ENCODE assay signal across 13 cellular contexts in the genomic region with DNA sequence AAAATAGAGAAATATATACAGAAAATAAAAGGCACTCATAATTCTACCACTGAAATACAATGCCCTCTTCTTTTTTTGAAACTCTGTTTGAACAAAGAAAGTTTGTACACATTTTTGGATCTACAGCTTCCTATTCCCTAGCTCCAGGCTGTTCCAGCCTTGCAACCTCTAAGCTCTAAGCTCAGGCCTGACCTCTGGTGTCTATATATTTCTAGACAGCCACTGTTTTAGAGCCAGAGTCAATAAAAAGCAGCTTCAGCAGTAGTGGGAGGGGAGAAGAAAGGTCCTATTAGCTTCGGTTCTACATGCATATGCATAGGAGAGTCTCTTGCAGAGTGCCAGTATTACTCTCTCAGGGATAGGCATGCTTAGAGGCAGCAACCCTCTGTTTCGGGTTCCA. TPM values are rescaled to one million over a fixed set of nuclear protein-coding genes. Genes with fewer than 3 reads are reported as not detected.
DNase-seq lines count a peak whose midpoint lies in the region; ATAC-seq and TF ChIP-seq lines count a peak whose summit lies in the region.
"Had no signal": no experiment of that assay in that cellular context is flagged by ENCODE, and none has a peak within 500 bp of the region (broad histone marks: within the 10 kb centered on the region; RNA-seq: fewer than 3 reads in every experiment).

No MANE protein-coding gene starts in this region.

- H3K9me3 ChIP-seq in mucosa of descending colon (no peaks in the 10 kb centered on the region), neuronal stem cell (replicated peaks in 1 of 2; ENCODE audit: control insufficient read depth in 2 of 2, insufficient read depth in 1 of 2, low read depth in 1 of 2, low read length in 2 of 2) (no peaks in the 10 kb centered on the region)

- peaks cover 29% of the 10 kb centered on the region for H3K36me3 Mint-ChIP-seq in stimulated activated memory B cell treated with anti-CD40 and anti-IgM and Interleukin-4, amounts not matched to agents 10 μg/mL and 1 μg/mL and 100 μg/mL, for 72 hours

- no peak overlapping the region for H2AFZ ChIP-seq in neuronal stem cell (ENCODE audit: low read length)

- H3K27me3 Mint-ChIP-seq in stimulated activated memory B cell treated with anti-CD40 and anti-IgM and Interleukin-4, amounts not matched to agents 10 μg/mL and 1 μg/mL and 100 μg/mL, for 72 hours, result no peaks in the 10 kb centered on the region
- H3K27me3 Mint-ChIP-seq: IgD-negative memory B cell had no signal

- no peaks in the 10 kb centered on the region for H3K4me1 ChIP-seq in mucosa of descending colon (ENCODE audit: low read depth)
- H3K4me1 ChIP-seq in neuronal stem cell (ENCODE audit: control insufficient read depth in 2 of 2, insufficient read depth in 1 of 2, low read depth in 1 of 2, low read length in 2 of 2), result no peaks in the 10 kb centered on the region

- H3K27ac Mint-ChIP-seq in stimulated activated memory B cell treated with anti-CD40 and anti-IgM and Interleukin-4, amounts not matched to agents 10 μg/mL and 1 μg/mL and 100 μg/mL, for 72 hours, result no peak overlapping the region
- H3K27ac Mint-ChIP-seq: IgD-negative memory B cell had no signal

- no CpG with 5 or more reads among the region's 2 CpGs for WGBS in neuronal stem cell (ENCODE audit: extremely low coverage in 2 of 2, insufficient read length in 2 of 2, insufficient replicate concordance in 1 of 2), 2 donors

- H3K18ac ChIP-seq in neuronal stem cell (ENCODE audit: low read length), result no peak overlapping the region

- no peak overlapping the region for H2BK12ac ChIP-seq in neuronal stem cell (ENCODE audit: low read length)

- no peak overlapping the region for H3K14ac ChIP-seq in neuronal stem cell (ENCODE audit: low read length)

- H3K9me3 Mint-ChIP-seq in stimulated activated memory B cell treated with anti-CD40 and anti-IgM and Interleukin-4, amounts not matched to agents 10 μg/mL and 1 μg/mL and 100 μg/mL, for 72 hours, result peaks cover 6% of the 10 kb centered on the region
- H3K9me3 Mint-ChIP-seq: activated T-cell treated with anti-CD3 and anti-CD28 coated beads, Interleukin-2, amount 50 U/mL, for 4 hours; IgD-negative memory B cell had no signal

- TF ChIP-seq CTCF in choroid plexus epithelial cell (conservative IDR thresholded peaks at IDR 0.05; ENCODE audit: low read depth, low read length) (peak; percentile 65), mucosa of descending colon (IDR thresholded peaks at IDR 0.05) (no peak)

- no peak overlapping the region for H3K4me2 ChIP-seq in neuronal stem cell (ENCODE audit: insufficient read depth, low read length, poor library complexity, severe bottlenecking)

- H3K4ac ChIP-seq in neuronal stem cell (ENCODE audit: low read length), result no peak overlapping the region

- no peak overlapping the region for H2AK5ac ChIP-seq in neuronal stem cell (ENCODE audit: low read depth, low read length)

- peak; percentile 44 for DNase-seq in Caki2 (ENCODE audit: low read depth)
- peak; percentile 20 for DNase-seq in M059J (ENCODE audit: low read depth)
- DNase-seq in choroid plexus epithelial cell (ENCODE audit: low read depth), result peak; percentile 72
- peak in 1 of 3 donors; percentile 11 for DNase-seq in mucosa of descending colon
- no peak for DNase-seq in kidney glomerular epithelial cell (lab: John Stamatoyannopoulos, UW)
- DNase-seq in activated gamma-delta T cell treated with Interleukin-2 at 50 U/mL for 16 hours, result no peak
- DNase-seq in neuronal stem cell (ENCODE audit: low spot score), result no peak
- DNase-seq: activated T-cell treated with anti-CD3 and anti-CD28 coated beads, Interleukin-2, amount 50 U/mL, for 4 hours; HCEC 1CT; stimulated activated CD8-positive, alpha-beta memory T cell treated with anti-CD3 and anti-CD28 coated beads, Interleukin-4, amount 100 ng/mL, for 48 hours had no signal

- ATAC-seq in mucosa of descending colon, result peak; percentile 70
- no peak for ATAC-seq in stimulated activated memory B cell treated with anti-CD40 and anti-IgM and Interleukin-4, amounts not matched to agents 10 μg/mL and 1 μg/mL and 100 μg/mL, for 72 hours
- ATAC-seq: activated T-cell treated with anti-CD3 and anti-CD28 coated beads, Interleukin-2, amount 50 U/mL, for 4 hours; esophagus mucosa had no signal

- no peak overlapping the region for H2BK15ac ChIP-seq in neuronal stem cell (ENCODE audit: low read length)

- H3K4me3 ChIP-seq in choroid plexus epithelial cell (ENCODE audit: low read depth, low read length) (no peak overlapping the region), mucosa of descending colon (no peak overlapping the region), neuronal stem cell (ENCODE audit: low read length in 2 of 2) (no peak overlapping the region)

- no peaks in the 10 kb centered on the region for H3K36me3 ChIP-seq in mucosa of descending colon (ENCODE audit: low read depth)
- peaks cover 0 to 19% of the 10 kb centered on the region in 2 donors for H3K36me3 ChIP-seq in neuronal stem cell (replicated peaks in 1 of 2; ENCODE audit: control insufficient read depth in 2 of 2, insufficient read depth in 2 of 2, low read length in 2 of 2)

- H3K4me3 Mint-ChIP-seq in stimulated activated memory B cell treated with anti-CD40 and anti-IgM and Interleukin-4, amounts not matched to agents 10 μg/mL and 1 μg/mL and 100 μg/mL, for 72 hours, result no peak overlapping the region
- H3K4me3 Mint-ChIP-seq: activated T-cell treated with anti-CD3 and anti-CD28 coated beads, Interleukin-2, amount 50 U/mL, for 4 hours; IgD-negative memory B cell had no signal

- intact Hi-C loops in mucosa of descending colon (cut with DNase I, micrococcal nuclease), result no loop called here

- no peak overlapping the region for H4K91ac ChIP-seq in neuronal stem cell (ENCODE audit: low read depth, low read length, poor library complexity)

- H3K23ac ChIP-seq in neuronal stem cell (ENCODE audit: low read depth, low read length, poor library complexity), result no peak overlapping the region

- H2BK5ac ChIP-seq in neuronal stem cell (ENCODE audit: low read length), result no peak overlapping the region

- in situ Hi-C loops in Caki2 (cut with HindIII; ENCODE audit: low pct_unique_long_range_greater_than_20kb, low sequenced_read_pairs), result no loop called here

- H3K9ac ChIP-seq in neuronal stem cell (ENCODE audit: low read depth, low read length, poor library complexity), result no peak overlapping the region

- no peak overlapping the region for H3K27ac ChIP-seq in neuronal stem cell (replicated peaks; ENCODE audit: low read length)

- no peaks in the 10 kb centered on the region for H3K79me1 ChIP-seq in neuronal stem cell (ENCODE audit: low read depth, low read length)

- no peak overlapping the region for H4K8ac ChIP-seq in neuronal stem cell (ENCODE audit: low read depth, low read length)

- H3K4me1 Mint-ChIP-seq in stimulated activated memory B cell treated with anti-CD40 and anti-IgM and Interleukin-4, amounts not matched to agents 10 μg/mL and 1 μg/mL and 100 μg/mL, for 72 hours, result no peaks in the 10 kb centered on the region

- H2BK120ac ChIP-seq in neuronal stem cell (ENCODE audit: low read depth, low read length), result no peak overlapping the region

- H3K27me3 ChIP-seq in neuronal stem cell (ENCODE audit: control insufficient read depth in 3 of 3, insufficient read depth in 3 of 3, low read depth in 1 of 3, low read length in 3 of 3), result no peaks in the 10 kb centered on the region

RNA-seq across cellular contexts. Expression of a gene that starts 39.7 kb away (rescaled TPM):
- total RNA-seq in Caki2 (2014; rRNA removed; shearing (Covaris generic); ENCODE audit: low replicate concordance), result 23.0 and 26.3 TPM in 2 replicates
- not detected in 2 replicates for total RNA-seq in M059J (2014; rRNA removed; shearing (Covaris generic))
- under 1 TPM; 0.09 to 0.70 (median 0.22) TPM for total RNA-seq in mucosa of descending colon
- polyA plus RNA-seq in neuronal stem cell (2013, experiment 1 of 2), result 0.35 TPM
- 0.35 TPM for polyA plus RNA-seq in neuronal stem cell (2013, experiment 2 of 2)
- total RNA-seq: activated T-cell treated with anti-CD3 and anti-CD28 coated beads, Interleukin-2, amount 50 U/mL, for 4 hours; esophagus mucosa had no signal
- polyA plus RNA-seq: IgD-negative memory B cell had no signal

RNA-seq across cellular contexts. Expression of a gene that starts 40.1 kb away (rescaled TPM):
- 5.3 and 6.8 TPM in 2 replicates for total RNA-seq in Caki2 (2014; rRNA removed; shearing (Covaris generic); ENCODE audit: low replicate concordance)
- total RNA-seq in M059J (2014; rRNA removed; shearing (Covaris generic)), result 7.7 and 12.5 TPM in 2 replicates
- total RNA-seq in mucosa of descending colon, result 1 to 10 TPM; 7.6 to 9.7 (median 8.0) TPM
- polyA plus RNA-seq in neuronal stem cell (2013, experiment 1 of 2), result 5.0 TPM
- 4.8 TPM for polyA plus RNA-seq in neuronal stem cell (2013, experiment 2 of 2)

RNA-seq across cellular contexts. Expression of a gene that starts 56.8 kb away (rescaled TPM):
- total RNA-seq in Caki2 (2014; rRNA removed; shearing (Covaris generic); ENCODE audit: low replicate concordance), result not detected in 2 replicates
- total RNA-seq in M059J (2014; rRNA removed; shearing (Covaris generic)), result not detected in 2 replicates
- not detected for total RNA-seq in mucosa of descending colon
- not detected for polyA plus RNA-seq in neuronal stem cell (2013, experiment 1 of 2)
- polyA plus RNA-seq in neuronal stem cell (2013, experiment 2 of 2), result not detected
- total RNA-seq: activated T-cell treated with anti-CD3 and anti-CD28 coated beads, Interleukin-2, amount 50 U/mL, for 4 hours; esophagus mucosa had no signal
- polyA plus RNA-seq: IgD-negative memory B cell had no signal

Comparison
In these comparisons a context has a peak if more than half of its experiments do, and no peak if none do; other contexts are left out.
1. DNase-seq: peak in Caki2 (single experiment), M059J (single experiment) and choroid plexus epithelial cell (single experiment); none in kidney glomerular epithelial cell (single experiment), activated gamma-delta T cell treated with Interleukin-2 at 50 U/mL for 16 hours (single experiment) and neuronal stem cell (single experiment).
2. RNA of a gene that starts 39.7 kb away (total RNA-seq): 23.0 to 26.3 TPM in Caki2; 0.09 to 0.70 TPM in mucosa of descending colon and not detected in M059J; every median in the first group is over 10 times any median in the second.